ENCODE assay signal across 8 cellular contexts in genomic region chr1:168112673-168113305, GRCh38. TPM values are rescaled to one million over a fixed set of nuclear protein-coding genes. Genes with fewer than 3 reads are reported as not detected.
DNase-seq lines count a peak whose midpoint lies in the region; ATAC-seq and TF ChIP-seq lines count a peak whose summit lies in the region.

No MANE protein-coding gene starts in this region.

- no peak overlapping the region for H3K27ac Mint-ChIP-seq in neural progenitor cell

- H3K79me2 ChIP-seq in hepatocyte (peaks cover 21% of the 10 kb centered on the region), neural progenitor cell (ENCODE audit: low read depth) (peaks cover 32% of the 10 kb centered on the region)

- TF ChIP-seq CTCF in GM13977 (IDR thresholded peaks at IDR 0.05; ENCODE audit: extremely low read depth, insufficient read depth, missing control alignments) (no peak), hepatocyte (IDR thresholded peaks at IDR 0.05; ENCODE audit: poor library complexity) (no peak), neural progenitor cell (IDR thresholded peaks at IDR 0.05) (no peak)

- H3K4me3 ChIP-seq in hepatocyte: no peak overlapping the region
- H3K4me3 ChIP-seq in neural progenitor cell: no peak overlapping the region

- H2AFZ ChIP-seq in hepatocyte (no peak overlapping the region), neural progenitor cell (replicated peaks) (no peak overlapping the region)

- H3K9me2 ChIP-seq in hepatocyte (replicated peaks; ENCODE audit: insufficient read depth): no peaks in the 10 kb centered on the region

- H3K4me3 Mint-ChIP-seq in neural progenitor cell: no peak overlapping the region

- H3K9ac ChIP-seq in neural progenitor cell: no peak overlapping the region

- no peaks in the 10 kb centered on the region for H3K4me1 ChIP-seq in hepatocyte (ENCODE audit: insufficient read depth)
- peaks cover 14% of the 10 kb centered on the region for H3K4me1 ChIP-seq in neural progenitor cell

- H4K20me1 ChIP-seq in hepatocyte (ENCODE audit: insufficient read depth, poor library complexity, severe bottlenecking): no peaks in the 10 kb centered on the region
- H4K20me1 ChIP-seq in neural progenitor cell (ENCODE audit: low read depth): peaks cover 12% of the 10 kb centered on the region

- peaks cover 1% of the 10 kb centered on the region for H3K27me3 Mint-ChIP-seq in neural progenitor cell (ENCODE audit: insufficient read depth, low read depth)

- ATAC-seq in HG03045 (IDR thresholded peaks at IDR 0.05; ENCODE audit: unreplicated experiment): no peak
- ATAC-seq in HG03159 (IDR thresholded peaks at IDR 0.05; ENCODE audit: unreplicated experiment): no peak

- peak; percentile 45 for DNase-seq in GM13977 (ENCODE audit: low spot score)
- peak; percentile 18 for DNase-seq in NCI-H128 (lab: John Stamatoyannopoulos, UW; ENCODE audit: unreplicated experiment)
- peak; percentile 41 for DNase-seq in activated CD8-positive, alpha-beta memory T cell treated with anti-CD3 and anti-CD28 coated beads, Interleukin-2, amount 50 U/mL, for 4 hours
- DNase-seq in hepatocyte (ENCODE audit: low spot score): peak; percentile 74
- DNase-seq in ureter (ENCODE audit: low spot score): peak; percentile 71
- no peak for DNase-seq in neural progenitor cell (ENCODE audit: low spot score)

- peaks cover 8% of the 10 kb centered on the region for H3K4me1 Mint-ChIP-seq in neural progenitor cell

- H3K4me2 ChIP-seq in hepatocyte (no peak overlapping the region), neural progenitor cell (no peak overlapping the region)

- WGBS in hepatocyte (ENCODE audit: low lambda C conversion rate, missing lambda C conversion rate): 90% methylated on average over 6 of the region's 6 CpGs

- H3K36me3 ChIP-seq in hepatocyte (replicated peaks; ENCODE audit: insufficient read depth, low read depth): no peaks in the 10 kb centered on the region
- H3K36me3 ChIP-seq in neural progenitor cell: no peaks in the 10 kb centered on the region

- peaks cover 2% of the 10 kb centered on the region for H3K9me3 Mint-ChIP-seq in neural progenitor cell

- H3K9me3 ChIP-seq in hepatocyte (ENCODE audit: low read depth) (no peaks in the 10 kb centered on the region), neural progenitor cell (ENCODE audit: low read depth) (no peaks in the 10 kb centered on the region)

- in situ Hi-C loops in GM13977 (cut with MboI; ENCODE audit: low pct_unique_long_range_greater_than_20kb, low sequenced_read_pairs, unreplicated experiment): no loop called here

- H3F3A ChIP-seq in neural progenitor cell (ENCODE audit: low read depth): peaks cover 22% of the 10 kb centered on the region

- no peaks in the 10 kb centered on the region for H3K27me3 ChIP-seq in hepatocyte
- H3K27me3 ChIP-seq in neural progenitor cell: no peaks in the 10 kb centered on the region

- peaks cover 46% of the 10 kb centered on the region for H3K36me3 Mint-ChIP-seq in neural progenitor cell

- H3K27ac ChIP-seq in hepatocyte (peak overlapping the region; percentile 52), neural progenitor cell (no peak overlapping the region)

RNA-seq across cellular contexts. Expression of gene GPR161, which starts 23.9 kb away (rescaled TPM):
- total RNA-seq in hepatocyte (13.6 and 15.9 TPM in 2 replicates), ureter (7.6 TPM), neural progenitor cell (ENCODE audit: low replicate concordance) (21.1 and 26.5 TPM in 2 replicates)
- polyA plus RNA-seq in hepatocyte: 19.3 and 22.4 TPM in 2 replicates
